In genomic region chr6:32223258-32224235, GRCh38 we compare ENCODE assay signal across 1 cellular context.
TF ChIP-seq lines count a peak whose summit lies in the region.

TSS of gene NOTCH4 (minus strand) at chr6:32224067. CDS start at chr6:32223928, 139 bp downstream.

TF ChIP-seq in GM23338, 12 proteins besides CTCF, POLR2A, EP300 and RAD21 (continued from another document):
- TF ChIP-seq ETS1 (IDR thresholded peaks at IDR 0.05), result no peak
- no peak for TF ChIP-seq ZNF114 (CRISPR knock-in tag; IDR thresholded peaks at IDR 0.05)
- TF ChIP-seq JUNB (IDR thresholded peaks at IDR 0.05; ENCODE audit: unreplicated experiment), result no peak
- no peak for TF ChIP-seq EZH2 (IDR thresholded peaks at IDR 0.05; ENCODE audit: low read depth, unreplicated experiment)
